ENCODE assay signal across 8 cellular contexts in the genomic region with DNA sequence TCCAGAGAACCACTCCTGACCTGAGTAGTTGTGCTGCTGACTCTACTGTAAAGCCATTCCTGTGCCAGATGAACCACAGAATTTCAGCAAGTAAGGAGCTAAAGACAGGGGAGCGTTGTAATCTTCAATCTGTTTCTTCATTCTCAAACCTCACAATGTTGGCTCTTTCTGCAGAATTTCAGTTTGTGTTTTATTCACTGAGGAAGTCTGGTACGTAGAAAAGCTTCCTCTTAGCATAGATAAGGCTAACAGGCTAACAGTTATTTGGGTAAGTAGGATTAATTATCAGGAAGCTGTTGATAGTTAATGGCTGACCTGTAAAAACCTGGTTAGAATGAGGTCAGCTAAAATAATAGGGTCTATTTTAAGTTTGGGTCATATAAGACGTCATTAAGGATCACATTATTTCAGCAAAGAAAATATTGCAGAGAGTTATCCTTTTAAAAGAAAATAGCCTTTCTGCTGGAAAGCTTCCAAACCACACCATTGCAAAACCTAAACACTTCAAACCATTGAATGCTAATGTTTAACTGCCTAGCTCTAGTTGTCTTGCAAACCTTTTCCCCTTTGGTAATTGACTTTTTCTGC. TPM values are rescaled to one million over a fixed set of nuclear protein-coding genes. Genes with fewer than 3 reads are reported as not detected.
DNase-seq lines count a peak whose midpoint lies in the region; ATAC-seq, FAIRE-seq and TF ChIP-seq lines count a peak whose summit lies in the region.

No MANE protein-coding gene starts in this region.

- TF ChIP-seq CTCF in hepatocyte (IDR thresholded peaks at IDR 0.05; ENCODE audit: poor library complexity): no peak

- peak overlapping the region; percentile 67 for H3K4me2 ChIP-seq in hepatocyte

- H3K4me1 Mint-ChIP-seq in activated T-helper 17 cell treated with anti-CD3 and anti-CD28 coated beads, Interleukin-2, amount 50 U/mL, for 72 hours: no peaks in the 10 kb centered on the region

- H3K27me3 Mint-ChIP-seq in activated T-helper 17 cell treated with anti-CD3 and anti-CD28 coated beads, Interleukin-2, amount 50 U/mL, for 72 hours: peaks cover 14% of the 10 kb centered on the region

- H3K4me3 Mint-ChIP-seq in activated T-helper 17 cell treated with anti-CD3 and anti-CD28 coated beads, Interleukin-2, amount 50 U/mL, for 72 hours: no peak overlapping the region

- WGBS in hepatocyte (ENCODE audit: low lambda C conversion rate, missing lambda C conversion rate): 33% methylated on average over 3 of the region's 3 CpGs

- H3K36me3 ChIP-seq in hepatocyte (replicated peaks; ENCODE audit: insufficient read depth, low read depth): no peaks in the 10 kb centered on the region

- peaks cover 27% of the 10 kb centered on the region for H3K4me1 ChIP-seq in hepatocyte (ENCODE audit: insufficient read depth)

- H3K9me3 Mint-ChIP-seq in activated T-helper 17 cell treated with anti-CD3 and anti-CD28 coated beads, Interleukin-2, amount 50 U/mL, for 72 hours: no peaks in the 10 kb centered on the region

- ATAC-seq in HG02973 (IDR thresholded peaks at IDR 0.05; ENCODE audit: unreplicated experiment): peak; percentile 48
- no peak for ATAC-seq in activated T-helper 17 cell treated with anti-CD3 and anti-CD28 coated beads, Interleukin-2, amount 50 U/mL, for 72 hours (replicated peaks)

- peak; percentile 96 for DNase-seq in EH (ENCODE audit: low read depth)
- DNase-seq in SIG-M5 (lab: John Stamatoyannopoulos, UW): peak; percentile 54
- DNase-seq in hepatocyte (ENCODE audit: low spot score): peak; percentile 44
- DNase-seq in frontal cortex (ENCODE audit: low spot score in 2 of 2): no peak
- DNase-seq in cortex of kidney (lab: John Stamatoyannopoulos, UW): no peak
- DNase-seq in activated CD4-positive, CD25-positive, alpha-beta regulatory T cell (lab: John Stamatoyannopoulos, UW): no peak

- peak overlapping the region; percentile 72 for H3K27ac ChIP-seq in hepatocyte

- no peaks in the 10 kb centered on the region for H3K9me2 ChIP-seq in hepatocyte (replicated peaks; ENCODE audit: insufficient read depth)

- no peaks in the 10 kb centered on the region for H3K27me3 ChIP-seq in hepatocyte

- peak overlapping the region; percentile 28 for H2AFZ ChIP-seq in hepatocyte

- no peak overlapping the region for H3K4me3 ChIP-seq in hepatocyte

- H3K9me3 ChIP-seq in hepatocyte (ENCODE audit: low read depth): no peaks in the 10 kb centered on the region

- H3K36me3 Mint-ChIP-seq in activated T-helper 17 cell treated with anti-CD3 and anti-CD28 coated beads, Interleukin-2, amount 50 U/mL, for 72 hours (ENCODE audit: low read depth): no peaks in the 10 kb centered on the region

- H4K20me1 ChIP-seq in hepatocyte (ENCODE audit: insufficient read depth, poor library complexity, severe bottlenecking): no peaks in the 10 kb centered on the region

- no peaks in the 10 kb centered on the region for H3K79me2 ChIP-seq in hepatocyte

- FAIRE-seq in frontal cortex (lab: Jason Lieb, UNC): no peak

- H3K27ac Mint-ChIP-seq in activated T-helper 17 cell treated with anti-CD3 and anti-CD28 coated beads, Interleukin-2, amount 50 U/mL, for 72 hours: no peak overlapping the region

RNA-seq across cellular contexts. Expression of gene TENT5A, which starts 14.1 kb away (rescaled TPM):
- 87.4 and 101 TPM in 2 replicates for total RNA-seq in hepatocyte
- polyA plus RNA-seq in hepatocyte: 79.6 and 90.7 TPM in 2 replicates
- under 1 TPM; 0.41 to 0.79 TPM for total RNA-seq in activated T-helper 17 cell treated with anti-CD3 and anti-CD28 coated beads, Interleukin-2, amount 50 U/mL, for 72 hours
- total RNA-seq in frontal cortex: 4.1 TPM

Comparison
In these comparisons a context has a peak if more than half of its experiments do, and no peak if none do; other contexts are left out.
1. DNase-seq: peak in EH (single experiment), SIG-M5 (single experiment) and hepatocyte (single experiment); none in frontal cortex (0 of 2), cortex of kidney (single experiment) and activated CD4-positive, CD25-positive, alpha-beta regulatory T cell (0 of 4).
2. RNA of gene TENT5A, which starts 14.1 kb away (total RNA-seq): 87.4 to 101 TPM in hepatocyte; 4.1 TPM in frontal cortex (single experiment) and 0.41 to 0.79 TPM in activated T-helper 17 cell treated with anti-CD3 and anti-CD28 coated beads, Interleukin-2, amount 50 U/mL, for 72 hours; every median in the first group is over 10 times any median in the second.